Comparison of ENCODE assay signal across 9 cellular contexts in the genomic region with DNA sequence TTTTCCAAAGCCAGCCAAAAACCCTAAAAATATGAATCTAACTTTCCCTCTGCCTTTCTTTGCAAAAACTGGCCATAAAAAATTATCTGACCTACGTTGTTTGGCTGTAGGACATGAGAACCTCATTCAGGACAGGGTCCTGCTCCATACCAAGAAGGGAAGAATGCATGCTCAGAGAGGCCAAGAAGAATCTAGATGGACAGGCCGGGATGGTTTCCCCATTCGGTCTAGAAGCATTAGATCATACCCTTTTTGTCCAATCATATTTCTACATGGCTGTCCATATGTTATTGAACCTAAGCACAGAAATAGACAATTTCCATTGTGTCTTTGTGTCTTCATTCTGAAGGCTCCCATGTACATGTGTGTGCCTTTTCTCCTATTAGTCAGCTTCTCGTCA.
"Had no signal": no experiment of that assay in that cellular context is flagged by ENCODE, and none has a peak within 500 bp of the region (broad histone marks: within the 10 kb centered on the region; RNA-seq: fewer than 3 reads in every experiment).

No MANE protein-coding gene starts in this region.

- H3K9ac ChIP-seq: GM23248 had no signal

- H3K27ac ChIP-seq: GM23248 had no signal

- H3K4me2 ChIP-seq: GM23338 had no signal

- H3K9me3 ChIP-seq: HAP-1 had no signal

- FAIRE-seq: H54 had no signal

- DNase-seq: GM23248, GOT3, H7, H9, HCEC 1CT, HFFc6 had no signal

- H2AFZ ChIP-seq: GM23248, GM23338 had no signal

- H3K4me3 ChIP-seq: GM23248, GM23338, HAP-1 had no signal

- H3K4me1 ChIP-seq: HAP-1 had no signal

- H3K36me3 ChIP-seq: HAP-1 had no signal
